ENCODE assay signal across 16 cellular contexts in the genomic region with DNA sequence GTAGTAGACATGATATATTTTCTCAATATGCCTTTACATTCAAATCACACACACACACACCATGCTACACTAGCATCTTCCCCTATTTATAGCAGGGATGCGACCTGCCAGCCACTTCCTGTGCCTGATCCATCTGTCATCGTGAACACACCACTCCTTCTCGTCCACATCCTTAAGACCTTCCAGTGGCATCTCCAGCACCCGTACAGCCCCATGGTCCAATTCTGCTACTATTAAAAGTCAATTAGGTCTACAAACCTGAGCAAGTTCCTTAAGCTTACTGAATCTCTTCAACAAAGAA.
"Had no signal": no experiment of that assay in that cellular context is flagged by ENCODE, and none has a peak within 500 bp of the region (broad histone marks: within the 10 kb centered on the region; RNA-seq: fewer than 3 reads in every experiment).

No MANE protein-coding gene starts in this region.

- H3K9me3 Mint-ChIP-seq: effector memory CD8-positive, alpha-beta T cell; stimulated activated naive CD8-positive, alpha-beta T cell treated with anti-CD3 and anti-CD28 coated beads, Interleukin-15, amount 100 ng/mL, for 72 hours had no signal

- H3K4me3 ChIP-seq: coronary artery, esophagus squamous epithelium, left ventricle myocardium inferior, lower lobe of right lung, pancreas, smooth muscle cell, thyroid gland, vagina had no signal

- H3K9me3 ChIP-seq: esophagus squamous epithelium, lower lobe of right lung, pancreas, thyroid gland, vagina had no signal

- H3K4me3 Mint-ChIP-seq: effector memory CD8-positive, alpha-beta T cell; immature natural killer cell; naive thymus-derived CD8-positive, alpha-beta T cell; stimulated activated naive CD8-positive, alpha-beta T cell treated with anti-CD3 and anti-CD28 coated beads, Interleukin-15, amount 100 ng/mL, for 72 hours had no signal

- H3K4me2 ChIP-seq: smooth muscle cell had no signal

- H3K27ac ChIP-seq: coronary artery, esophagus squamous epithelium, left ventricle myocardium inferior, lower lobe of right lung, pancreas, thyroid gland, vagina had no signal

- DNase-seq: effector memory CD8-positive, alpha-beta T cell; esophagus squamous epithelium; foreskin melanocyte; left ventricle myocardium inferior; lower lobe of right lung; stimulated activated CD4-positive, alpha-beta T cell treated with anti-CD3 and anti-CD28 coated beads, Interleukin-12 subunit alpha, Interleukin-12 subunit beta, amount 100 ng/mL, for 4 hours; stimulated activated CD4-positive, alpha-beta T cell treated with anti-CD3 and anti-CD28 coated beads, Interleukin-4, amount 100 ng/mL, for 1 hour; stimulated activated CD8-positive, alpha-beta memory T cell treated with anti-CD3 and anti-CD28 coated beads, Interleukin-4, amount 100 ng/mL, for 48 hours had no signal

- H3K36me3 ChIP-seq: left ventricle myocardium inferior, lower lobe of right lung, pancreas, thyroid gland, vagina had no signal

- H3K4me1 ChIP-seq: esophagus squamous epithelium, left ventricle myocardium inferior, lower lobe of right lung, pancreas, vagina had no signal

- H3K27me3 ChIP-seq: esophagus squamous epithelium, pancreas, thyroid gland, vagina had no signal

- ATAC-seq: effector memory CD8-positive, alpha-beta T cell; naive thymus-derived CD8-positive, alpha-beta T cell; stimulated activated naive CD8-positive, alpha-beta T cell treated with anti-CD3 and anti-CD28 coated beads, Interleukin-15, amount 100 ng/mL, for 72 hours had no signal

- H3K4me1 Mint-ChIP-seq: stimulated activated naive CD8-positive, alpha-beta T cell treated with anti-CD3 and anti-CD28 coated beads, Interleukin-15, amount 100 ng/mL, for 72 hours had no signal

- H3K27me3 Mint-ChIP-seq: effector memory CD8-positive, alpha-beta T cell; naive thymus-derived CD8-positive, alpha-beta T cell; stimulated activated naive CD8-positive, alpha-beta T cell treated with anti-CD3 and anti-CD28 coated beads, Interleukin-15, amount 100 ng/mL, for 72 hours had no signal

- H3K27ac Mint-ChIP-seq: immature natural killer cell had no signal
